Comparison of ENCODE assay signal across 23 cellular contexts in the genomic region with DNA sequence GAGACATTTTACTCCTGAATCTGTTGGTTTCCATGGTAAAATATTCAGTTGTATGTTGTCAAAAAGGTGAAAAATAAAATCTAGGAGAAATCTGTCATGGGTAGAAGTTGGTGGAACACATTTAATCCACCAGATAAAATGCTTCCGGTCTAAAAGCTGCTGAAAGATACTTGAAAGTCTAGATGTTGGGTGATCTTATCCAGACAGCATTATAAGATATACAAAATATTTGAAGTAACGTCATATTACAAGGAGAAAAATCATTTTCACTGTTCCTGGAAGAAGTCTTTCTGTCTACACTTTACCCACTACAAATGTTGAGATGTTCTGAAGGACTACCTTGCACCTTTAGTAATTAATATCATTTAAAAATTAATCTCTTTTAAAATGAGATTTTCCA.
"Had no signal": no experiment of that assay in that cellular context is flagged by ENCODE, and none has a peak within 500 bp of the region (broad histone marks: within the 10 kb centered on the region; RNA-seq: fewer than 3 reads in every experiment).

No MANE protein-coding gene starts in this region.

- H3K9me3 ChIP-seq: esophagus squamous epithelium, lower lobe of right lung, right atrium auricular region had no signal

- H3K27ac Mint-ChIP-seq: activated CD4-positive, alpha-beta memory T cell treated with anti-CD3 and anti-CD28 coated beads, Interleukin-2, amount 10 ng/mL, durations not matched to agents 7 days and 5 days; activated CD4-positive, alpha-beta T cell treated with anti-CD3 and anti-CD28 coated beads for 36 hours; immature natural killer cell had no signal

- H3K27me3 Mint-ChIP-seq: activated CD4-positive, alpha-beta T cell treated with anti-CD3 and anti-CD28 coated beads for 36 hours; naive B cell had no signal

- H3K27me3 ChIP-seq: esophagus squamous epithelium, foreskin keratinocyte, right atrium auricular region had no signal

- H3K36me3 Mint-ChIP-seq: immature natural killer cell, naive B cell had no signal

- ATAC-seq: activated CD4-positive, alpha-beta T cell treated with anti-CD3 and anti-CD28 coated beads for 36 hours; activated T-cell treated with anti-CD3 and anti-CD28 coated beads, Interleukin-2, amount 50 U/mL, for 4 hours; foreskin keratinocyte; lower lobe of right lung; stimulated activated naive CD8-positive, alpha-beta T cell treated with anti-CD3 and anti-CD28 coated beads, Interleukin-15, Interleukin-2, amounts not matched to agents 100 U/mL and 50 U/mL, for 24 hours had no signal

- H3K36me3 ChIP-seq: esophagus squamous epithelium, lower lobe of right lung had no signal

- H3K27ac ChIP-seq: esophagus squamous epithelium, foreskin keratinocyte, lower lobe of right lung, right atrium auricular region, SK-N-MC, skin epidermis, VCaP had no signal

- H3K9me3 Mint-ChIP-seq: activated CD4-positive, alpha-beta memory T cell treated with anti-CD3 and anti-CD28 coated beads, Interleukin-2, amount 10 ng/mL, durations not matched to agents 7 days and 5 days; activated T-cell treated with anti-CD3 and anti-CD28 coated beads, Interleukin-2, amount 50 U/mL, for 4 hours; naive B cell had no signal

- H3K4me1 ChIP-seq: esophagus squamous epithelium, foreskin keratinocyte, lower lobe of right lung had no signal

- DNase-seq: activated CD4-positive, alpha-beta memory T cell treated with anti-CD3 and anti-CD28 coated beads, Interleukin-2, amount 10 ng/mL, durations not matched to agents 7 days and 5 days; activated CD4-positive, alpha-beta T cell treated with anti-CD3 and anti-CD28 coated beads for 36 hours; activated effector memory CD4-positive, alpha-beta T cell treated with Interleukin-2 at 50 U/mL for 16 hours; activated naive CD4-positive, alpha-beta T cell treated with anti-CD3 and anti-CD28 coated beads, Interleukin-2, amount 50 U/mL, for 16 hours; activated T-cell treated with anti-CD3 and anti-CD28 coated beads, Interleukin-2, amount 50 U/mL, for 4 hours; esophagus squamous epithelium; foreskin keratinocyte; head of caudate nucleus; immature natural killer cell; lower lobe of right lung; midbrain; naive B cell; posterior cingulate gyrus; stimulated activated CD4-positive, alpha-beta T cell treated with anti-CD3 and anti-CD28 coated beads, Interleukin-4, amount 100 ng/mL, for 24 hours; stimulated activated CD8-positive, alpha-beta memory T cell treated with anti-CD3 and anti-CD28 coated beads, Interleukin-4, amount 100 ng/mL, for 48 hours; stimulated activated naive CD8-positive, alpha-beta T cell treated with anti-CD3 and anti-CD28 coated beads, Interleukin-15, Interleukin-2, amounts not matched to agents 100 U/mL and 50 U/mL, for 24 hours; T-helper 1 cell had no signal

- FAIRE-seq: colon, urothelium cell line had no signal

- H3K4me3 ChIP-seq: esophagus squamous epithelium, lower lobe of right lung, right atrium auricular region, SK-N-MC, skin epidermis had no signal

- H3K4me1 Mint-ChIP-seq: activated CD4-positive, alpha-beta memory T cell treated with anti-CD3 and anti-CD28 coated beads, Interleukin-2, amount 10 ng/mL, durations not matched to agents 7 days and 5 days; activated CD4-positive, alpha-beta T cell treated with anti-CD3 and anti-CD28 coated beads for 36 hours; immature natural killer cell; naive B cell had no signal

- H3K4me3 Mint-ChIP-seq: activated CD4-positive, alpha-beta memory T cell treated with anti-CD3 and anti-CD28 coated beads, Interleukin-2, amount 10 ng/mL, durations not matched to agents 7 days and 5 days; activated CD4-positive, alpha-beta T cell treated with anti-CD3 and anti-CD28 coated beads for 36 hours; activated T-cell treated with anti-CD3 and anti-CD28 coated beads, Interleukin-2, amount 50 U/mL, for 4 hours; immature natural killer cell; naive B cell had no signal
